Comparison of ENCODE assay signal across 13 cellular contexts in genomic region chr6:11120273-11121005, GRCh38. TPM values are rescaled to one million over a fixed set of nuclear protein-coding genes. Genes with fewer than 3 reads are reported as not detected.
A peak's percentile ranks its signal among the peaks of the same experiment; 100 is the strongest.
DNase-seq lines count a peak whose midpoint lies in the region; ATAC-seq and TF ChIP-seq lines count a peak whose summit lies in the region.
"Had no signal": no experiment of that assay in that cellular context is flagged by ENCODE, and none has a peak within 500 bp of the region (broad histone marks: within the 10 kb centered on the region; RNA-seq: fewer than 3 reads in every experiment).

No MANE protein-coding gene starts in this region.

- no peak for TF ChIP-seq CTCF in VCaP (conservative IDR thresholded peaks at IDR 0.05)

- CTCF ChIA-PET in CD8-positive, alpha-beta memory T cell (lab: Charles Lee), result no interaction called here

- H3K4me1 ChIP-seq in aorta (ENCODE audit: control insufficient read depth in 1 of 2, insufficient read depth in 2 of 2, low read length in 2 of 2), result no peaks in the 10 kb centered on the region
- no peaks in the 10 kb centered on the region for H3K4me1 ChIP-seq in CD8-positive, alpha-beta memory T cell (ENCODE audit: insufficient read depth, low read length)

- no peak overlapping the region for H3K4me3 ChIP-seq in aorta (ENCODE audit: low read length in 2 of 2)
- no peak overlapping the region for H3K4me3 ChIP-seq in CD8-positive, alpha-beta memory T cell (ENCODE audit: low read length)
- H3K4me3 ChIP-seq: coronary artery, heart right ventricle, thoracic aorta had no signal

- WGBS in aorta, 2 donors, result 78 to 80% methylated on average over 4 of the region's 4 CpGs

- peaks cover 56% of the 10 kb centered on the region for H3K4me1 Mint-ChIP-seq in stimulated activated memory B cell treated with anti-CD40 and anti-IgM and Interleukin-4, amounts not matched to agents 10 μg/mL and 1 μg/mL and 100 μg/mL, for 72 hours
- H3K4me1 Mint-ChIP-seq in CD8-positive, alpha-beta memory T cell, result peaks cover 19 to 38% (median 36%) of the 10 kb centered on the region in 3 donors

- H3K36me3 ChIP-seq in aorta (ENCODE audit: control insufficient read depth in 1 of 2, insufficient read depth in 2 of 2, low read length in 1 of 2), result no peaks in the 10 kb centered on the region
- H3K36me3 ChIP-seq in CD8-positive, alpha-beta memory T cell (ENCODE audit: insufficient read depth, low read length), result no peaks in the 10 kb centered on the region
- H3K36me3 ChIP-seq: heart right ventricle, thoracic aorta had no signal

- no peak overlapping the region for H3K27ac Mint-ChIP-seq in stimulated activated memory B cell treated with anti-CD40 and anti-IgM and Interleukin-4, amounts not matched to agents 10 μg/mL and 1 μg/mL and 100 μg/mL, for 72 hours
- no peak overlapping the region for H3K27ac Mint-ChIP-seq in CD8-positive, alpha-beta memory T cell
- H3K27ac Mint-ChIP-seq: activated CD4-positive, alpha-beta T cell treated with anti-CD3 and anti-CD28 coated beads for 36 hours had no signal

- H3K9me3 ChIP-seq in aorta (ENCODE audit: control insufficient read depth, low read length), result no peaks in the 10 kb centered on the region
- no peaks in the 10 kb centered on the region for H3K9me3 ChIP-seq in CD8-positive, alpha-beta memory T cell (ENCODE audit: low read length)
- H3K9me3 ChIP-seq: heart right ventricle, thoracic aorta had no signal

- H3K27ac ChIP-seq in VCaP (peak overlapping the region; percentile 1; the same call in 1 of the 2 replicates), aorta (ENCODE audit: low read depth in 1 of 2, low read length in 2 of 2) (no peak overlapping the region)
- no peak overlapping the region for H3K27ac ChIP-seq in CD8-positive, alpha-beta memory T cell (ENCODE audit: low read depth, low read length)
- H3K27ac ChIP-seq: coronary artery, heart right ventricle, thoracic aorta had no signal

- peak; percentile 71 for DNase-seq in DMS53 (lab: John Stamatoyannopoulos, UW)
- DNase-seq in NCI-H1105 (lab: John Stamatoyannopoulos, UW), result peak; percentile 30
- peak; percentile 19 for DNase-seq in glomerular visceral epithelial cell (ENCODE audit: extremely low spot score)
- no peak for DNase-seq in aorta
- no peak for DNase-seq in CD8-positive, alpha-beta memory T cell
- DNase-seq: activated CD4-positive, alpha-beta T cell treated with anti-CD3 and anti-CD28 coated beads for 36 hours; heart right ventricle had no signal

- no peaks in the 10 kb centered on the region for H3K27me3 ChIP-seq in aorta (ENCODE audit: control insufficient read depth in 1 of 2, insufficient read depth in 2 of 2, low read length in 1 of 2)
- H3K27me3 ChIP-seq in CD8-positive, alpha-beta memory T cell (ENCODE audit: insufficient read depth, low read length, poor library complexity, severe bottlenecking), result no peaks in the 10 kb centered on the region
- H3K27me3 ChIP-seq: heart right ventricle had no signal

- no peak overlapping the region for H3K4me3 Mint-ChIP-seq in stimulated activated memory B cell treated with anti-CD40 and anti-IgM and Interleukin-4, amounts not matched to agents 10 μg/mL and 1 μg/mL and 100 μg/mL, for 72 hours
- H3K4me3 Mint-ChIP-seq in CD8-positive, alpha-beta memory T cell, result no peak overlapping the region
- H3K4me3 Mint-ChIP-seq: activated CD4-positive, alpha-beta T cell treated with anti-CD3 and anti-CD28 coated beads for 36 hours had no signal

- H3K36me3 Mint-ChIP-seq in stimulated activated memory B cell treated with anti-CD40 and anti-IgM and Interleukin-4, amounts not matched to agents 10 μg/mL and 1 μg/mL and 100 μg/mL, for 72 hours, result peaks cover 13% of the 10 kb centered on the region
- peaks cover 0 to 1% (median 0%) of the 10 kb centered on the region in 3 donors for H3K36me3 Mint-ChIP-seq in CD8-positive, alpha-beta memory T cell

- ATAC-seq in stimulated activated memory B cell treated with anti-CD40 and anti-IgM and Interleukin-4, amounts not matched to agents 10 μg/mL and 1 μg/mL and 100 μg/mL, for 72 hours, result no peak
- ATAC-seq in GM19324 (IDR thresholded peaks at IDR 0.05; ENCODE audit: low FRiP score, unreplicated experiment), result no peak
- ATAC-seq in aorta (ENCODE audit: low FRiP score), result no peak
- ATAC-seq: activated CD4-positive, alpha-beta T cell treated with anti-CD3 and anti-CD28 coated beads for 36 hours; heart right ventricle had no signal

- H3K9me3 Mint-ChIP-seq in stimulated activated memory B cell treated with anti-CD40 and anti-IgM and Interleukin-4, amounts not matched to agents 10 μg/mL and 1 μg/mL and 100 μg/mL, for 72 hours, result no peaks in the 10 kb centered on the region
- H3K9me3 Mint-ChIP-seq in CD8-positive, alpha-beta memory T cell, result no peaks in the 10 kb centered on the region

- intact Hi-C loops in aorta (cut with DNase I), result no loop called here

- POLR2A ChIA-PET in CD8-positive, alpha-beta memory T cell (lab: Charles Lee), result no interaction called here

- no peaks in the 10 kb centered on the region for H3K27me3 Mint-ChIP-seq in stimulated activated memory B cell treated with anti-CD40 and anti-IgM and Interleukin-4, amounts not matched to agents 10 μg/mL and 1 μg/mL and 100 μg/mL, for 72 hours
- no peaks in the 10 kb centered on the region for H3K27me3 Mint-ChIP-seq in CD8-positive, alpha-beta memory T cell
- H3K27me3 Mint-ChIP-seq: activated CD4-positive, alpha-beta T cell treated with anti-CD3 and anti-CD28 coated beads for 36 hours had no signal

RNA-seq across cellular contexts. Expression of gene ERVFRD-1, which starts 8.9 kb away (rescaled TPM):
- under 1 TPM in 1 of 2 donors, not detected in 1; 0.12 TPM for total RNA-seq in aorta
- not detected for polyA plus RNA-seq in aorta
- not detected for total RNA-seq in CD8-positive, alpha-beta memory T cell
- polyA plus RNA-seq in CD8-positive, alpha-beta memory T cell, result 0.12 TPM
- total RNA-seq: activated CD4-positive, alpha-beta T cell treated with anti-CD3 and anti-CD28 coated beads for 36 hours; renal cortical epithelial cell; thoracic aorta had no signal

RNA-seq across cellular contexts. Expression of gene SMIM13, which starts 26.8 kb away (rescaled TPM):
- 1 to 10 TPM; 9.5 to 9.8 TPM for total RNA-seq in aorta
- 1 to 10 TPM; 2.5 to 5.4 TPM for polyA plus RNA-seq in aorta
- 10 to 100 TPM; 14.7 to 16.0 TPM for total RNA-seq in CD8-positive, alpha-beta memory T cell
- 4.6 TPM for polyA plus RNA-seq in CD8-positive, alpha-beta memory T cell

Comparison
In these comparisons a context has a peak if more than half of its experiments do, and no peak if none do; other contexts are left out.
1. DNase-seq: peak in DMS53 (single experiment), NCI-H1105 (single experiment) and glomerular visceral epithelial cell (single experiment); none in aorta (0 of 2) and CD8-positive, alpha-beta memory T cell (0 of 5).